ENCODE assay signal across 26 cellular contexts in genomic region chr15:68218847-68219798, GRCh38. TPM values are rescaled to one million over a fixed set of nuclear protein-coding genes. Genes with fewer than 3 reads are reported as not detected.
DNase-seq lines count a peak whose midpoint lies in the region; TF ChIP-seq lines count a peak whose summit lies in the region.
"Had no signal": no experiment of that assay in that cellular context is flagged by ENCODE, and none has a peak within 500 bp of the region (broad histone marks: within the 10 kb centered on the region; RNA-seq: fewer than 3 reads in every experiment).

No MANE protein-coding gene starts in this region.

- H3K4me3 ChIP-seq in left ventricle myocardium inferior, result no peak overlapping the region
- H3K4me3 ChIP-seq in Peyer's patch, result no peak overlapping the region
- H3K4me3 ChIP-seq in suprapubic skin, result no peak overlapping the region
- no peak overlapping the region for H3K4me3 ChIP-seq in A673 (ENCODE audit: low read depth, low read length, poor library complexity, severe bottlenecking)
- H3K4me3 ChIP-seq: cardiac muscle cell, dorsolateral prefrontal cortex, spleen had no signal

- H3K27me3 ChIP-seq in left ventricle myocardium inferior (ENCODE audit: low read depth), result no peaks in the 10 kb centered on the region
- no peaks in the 10 kb centered on the region for H3K27me3 ChIP-seq in Peyer's patch
- no peaks in the 10 kb centered on the region for H3K27me3 ChIP-seq in suprapubic skin
- no peaks in the 10 kb centered on the region for H3K27me3 ChIP-seq in A673 (replicated peaks; ENCODE audit: insufficient read depth, low read depth, low read length, poor library complexity)
- H3K27me3 ChIP-seq: cardiac muscle cell, dorsolateral prefrontal cortex, spleen had no signal

- H3K36me3 ChIP-seq in left ventricle myocardium inferior (peaks cover 7% of the 10 kb centered on the region), Peyer's patch (peaks cover 0 to 11% (median 0%) of the 10 kb centered on the region in 3 donors), suprapubic skin (peaks cover 15% of the 10 kb centered on the region), A673 (ENCODE audit: insufficient read depth, low read length, poor library complexity, severe bottlenecking) (peaks cover 15% of the 10 kb centered on the region)
- H3K36me3 ChIP-seq: cardiac muscle cell had no signal

- no peak for TF ChIP-seq EP300 in suprapubic skin (IDR thresholded peaks at IDR 0.05)

- no peak for TF ChIP-seq CTCF in left ventricle myocardium inferior (IDR thresholded peaks at IDR 0.05; ENCODE audit: borderline replicate concordance)
- no peak for TF ChIP-seq CTCF in Peyer's patch (IDR thresholded peaks at IDR 0.05)
- TF ChIP-seq CTCF in suprapubic skin (IDR thresholded peaks at IDR 0.05), result no peak
- TF ChIP-seq CTCF in A673 (conservative IDR thresholded peaks at IDR 0.05; ENCODE audit: low read depth, low read length), result no peak

- intact Hi-C loops in cardiac septum (cut with DNase I), result no loop called here
- intact Hi-C loops in left ventricle myocardium inferior (cut with micrococcal nuclease), result no loop called here
- intact Hi-C loops in A673 (cut with micrococcal nuclease; ENCODE audit: unreplicated experiment), result no loop called here

- H3K27ac ChIP-seq in left ventricle myocardium inferior (replicated peaks), result no peak overlapping the region
- no peak overlapping the region for H3K27ac ChIP-seq in Peyer's patch
- H3K27ac ChIP-seq in suprapubic skin, result no peak overlapping the region
- H3K27ac ChIP-seq in A673 (ENCODE audit: low read depth, low read length, poor library complexity, severe bottlenecking), result no peak overlapping the region
- H3K27ac ChIP-seq: C4-2B, cardiac muscle cell, dorsolateral prefrontal cortex had no signal

- H3K9me3 ChIP-seq in left ventricle myocardium inferior (replicated peaks), result no peaks in the 10 kb centered on the region
- no peaks in the 10 kb centered on the region for H3K9me3 ChIP-seq in Peyer's patch
- H3K9me3 ChIP-seq in suprapubic skin, result no peaks in the 10 kb centered on the region
- no peaks in the 10 kb centered on the region for H3K9me3 ChIP-seq in A673 (ENCODE audit: low read depth, low read length, poor library complexity, severe bottlenecking)
- H3K9me3 ChIP-seq: spleen had no signal

- CTCF ChIA-PET in A673 (lab: Charles Lee), result no interaction called here

- no peaks in the 10 kb centered on the region for H3K4me1 ChIP-seq in left ventricle myocardium inferior
- no peaks in the 10 kb centered on the region for H3K4me1 ChIP-seq in Peyer's patch
- no peaks in the 10 kb centered on the region for H3K4me1 ChIP-seq in suprapubic skin
- H3K4me1 ChIP-seq in A673 (ENCODE audit: insufficient read depth, low read length, poor library complexity, severe bottlenecking), result no peaks in the 10 kb centered on the region

- POLR2A ChIA-PET in A673 (lab: Charles Lee; ENCODE audit: low non-redundant PET), result no interaction called here

- TF ChIP-seq POLR2A in Peyer's patch (IDR thresholded peaks at IDR 0.05) (no peak), suprapubic skin (IDR thresholded peaks at IDR 0.05) (no peak)

- 96% methylated on average over 9 of the region's 9 CpGs for WGBS in suprapubic skin

- DNase-seq in cardiac septum (ENCODE audit: low spot score), result peak; percentile 58
- no peak for DNase-seq in left ventricle myocardium inferior
- peak in 2 of 3 donors; percentile 15 to 18 for DNase-seq in Peyer's patch
- peak; percentile 1 for DNase-seq in iPS-NIHi7 (ENCODE audit: extremely low spot score)
- DNase-seq in suprapubic skin (ENCODE audit: low spot score in 2 of 2), result peak; percentile 20 to 31
- DNase-seq in cerebellar cortex (ENCODE audit: low spot score), result no peak
- no peak for DNase-seq in NCI-H128 (lab: John Stamatoyannopoulos, UW; ENCODE audit: unreplicated experiment)
- no peak for DNase-seq in A673 (ENCODE audit: low spot score)
- DNase-seq: activated T-cell treated with anti-CD3 and anti-CD28 coated beads, Interleukin-2, amount 50 U/mL, for 72 hours; anterior cingulate cortex; Calu3; glutamatergic neuron; left colon; mesenchymal stem cell; NCI-H1105; NCI-H2029; NCI-H2227 treated with DMSO at 0.1 percent for 48 hours; NCI-H748 treated with DMSO at 0.1 percent for 48 hours; nucleus accumbens; OCI-M1; SHP77; stimulated activated CD4-positive, alpha-beta T cell treated with anti-CD3 and anti-CD28 coated beads, Interleukin-2, amount 100 ng/mL, for 48 hours had no signal

- no TSS peak for BruUV-seq in A673 (replicated peaks; lab: Mats Ljungman, UMichigan)

RNA-seq across cellular contexts. Expression of gene CLN6, which starts 10.4 kb away (rescaled TPM):
- 8.5 TPM for total RNA-seq in cardiac septum
- 6.6 TPM for total RNA-seq in left ventricle myocardium inferior
- 10 to 100 TPM; 19.0 to 38.0 (median 23.0) TPM for total RNA-seq in Peyer's patch
- total RNA-seq in suprapubic skin, result 10 to 100 TPM; 20.3 to 38.1 (median 27.9) TPM
- total RNA-seq in A673 (2021), result 75.4 and 84.7 TPM in 2 replicates

RNA-seq across cellular contexts. Expression of gene CALML4, which starts 14.0 kb away (rescaled TPM):
- total RNA-seq in cardiac septum, result 1.6 TPM
- total RNA-seq in left ventricle myocardium inferior, result 0.91 TPM
- 100 to 1,000 TPM in 3 of 4 donors, 10 to 100 TPM in 1; 57.8 to 153 (median 126) TPM for total RNA-seq in Peyer's patch
- 10 to 100 TPM in 1 of 4 donors, 1 to 10 TPM in 3; 2.4 to 13.6 (median 4.8) TPM for total RNA-seq in suprapubic skin
- 9.1 and 13.8 TPM in 2 replicates for total RNA-seq in A673 (2021)

RNA-seq across cellular contexts. Expression of gene FEM1B, which starts 58.4 kb away (rescaled TPM):
- 114 TPM for total RNA-seq in cardiac septum
- total RNA-seq in left ventricle myocardium inferior, result 46.7 TPM
- 10 to 100 TPM; 28.1 to 48.2 (median 43.0) TPM for total RNA-seq in Peyer's patch
- total RNA-seq in suprapubic skin, result 10 to 100 TPM; 56.3 to 89.6 (median 63.8) TPM
- total RNA-seq in A673 (2021), result 44.6 and 47.3 TPM in 2 replicates

Comparison
In these comparisons a context has a peak if more than half of its experiments do, and no peak if none do; other contexts are left out.
1. DNase-seq: peak in cardiac septum (single experiment), Peyer's patch (2 of 3), iPS-NIHi7 (single experiment) and suprapubic skin (2 of 2); none in left ventricle myocardium inferior (single experiment), cerebellar cortex (single experiment), NCI-H128 (single experiment) and A673 (single experiment).